Comparison of ENCODE assay signal across 24 cellular contexts in genomic region chr1:91120421-91120820, GRCh38.
DNase-seq lines count a peak whose midpoint lies in the region; TF ChIP-seq lines count a peak whose summit lies in the region.
"Had no signal": no experiment of that assay in that cellular context is flagged by ENCODE, and none has a peak within 500 bp of the region (broad histone marks: within the 10 kb centered on the region; RNA-seq: fewer than 3 reads in every experiment).

No MANE protein-coding gene starts in this region.

- no peak overlapping the region for H3K4me3 Mint-ChIP-seq in type B pancreatic cell
- H3K4me3 Mint-ChIP-seq: activated B cell treated with CpG ODN at 0.5 μM for 24 hours; activated naive CD4-positive, alpha-beta T cell treated with anti-CD3 and anti-CD28 coated beads, Interleukin-2, amount 10 ng/mL, durations not matched to agents 7 days and 5 days; activated T-helper 1 cell treated with anti-CD3 and anti-CD28 coated beads, Interleukin-12 subunit alpha, Interleukin-12 subunit beta, Interleukin-2, Interleukin-4 antibody, amounts not matched to agents 30 ng/mL and 10 ng/mL and 1 ng/mL, durations not matched to agents 14 hours and 24 hours and 36 hours; natural killer cell treated with Interleukin-12 subunit alpha and Interleukin-12 subunit beta and Interleukin-15 and Interleukin-18, amount 100 ng/mL, for 72 hours; stimulated activated naive B cell treated with anti-CD40 and anti-IgM and Interleukin-4, amounts not matched to agents 10 μg/mL and 1 μg/mL and 100 μg/mL, for 72 hours had no signal

- no peaks in the 10 kb centered on the region for H3K36me3 Mint-ChIP-seq in type B pancreatic cell
- H3K36me3 Mint-ChIP-seq: activated naive CD4-positive, alpha-beta T cell treated with anti-CD3 and anti-CD28 coated beads, Interleukin-2, amount 10 ng/mL, durations not matched to agents 7 days and 5 days; natural killer cell treated with Interleukin-12 subunit alpha and Interleukin-12 subunit beta and Interleukin-15 and Interleukin-18, amount 100 ng/mL, for 72 hours; stimulated activated naive B cell treated with anti-CD40 and anti-IgM and Interleukin-4, amounts not matched to agents 10 μg/mL and 1 μg/mL and 100 μg/mL, for 72 hours had no signal

- H3K4me3 ChIP-seq in HUES48 (ENCODE audit: low read depth, low read length) (no peak overlapping the region), adipocyte (ENCODE audit: low read length) (no peak overlapping the region), iPS-20b (ENCODE audit: low read length) (no peak overlapping the region)
- H3K4me3 ChIP-seq in effector memory CD4-positive, alpha-beta T cell (ENCODE audit: insufficient read depth, low read depth, low read length, poor library complexity, severe bottlenecking): no peak overlapping the region
- H3K4me3 ChIP-seq: coronary artery, esophagus squamous epithelium, pancreas, thoracic aorta had no signal

- peak; percentile 84 for DNase-seq in adipocyte (ENCODE audit: low read depth)
- no peak for DNase-seq in type B pancreatic cell (ENCODE audit: extremely low spot score, unreplicated experiment)
- DNase-seq in posterior cingulate gyrus: no peak
- DNase-seq in hippocampal formation (lab: John Stamatoyannopoulos, UW): no peak
- DNase-seq in effector memory CD4-positive, alpha-beta T cell: no peak
- DNase-seq: activated B cell treated with CpG ODN at 0.5 μM for 24 hours; activated CD4-positive, alpha-beta T cell treated with anti-CD3 and anti-CD28 coated beads, Interleukin-2, amount 50 U/mL, for 4 hours; activated naive CD4-positive, alpha-beta T cell treated with anti-CD3 and anti-CD28 coated beads, Interleukin-2, amount 10 ng/mL, durations not matched to agents 7 days and 5 days; esophagus squamous epithelium; Kasumi-1; NCI-H1694 treated with DMSO at 0.1 percent for 48 hours; NCI-H2171 treated with DMSO at 0.1 percent for 48 hours; NCI-H774; pancreas; right cardiac atrium; stimulated activated CD4-positive, alpha-beta T cell treated with anti-CD3 and anti-CD28 coated beads, Interleukin-12 subunit alpha, Interleukin-12 subunit beta, amount 100 ng/mL, for 4 hours; stimulated activated CD4-positive, alpha-beta T cell treated with anti-CD3 and anti-CD28 coated beads, Interleukin-4, amount 100 ng/mL, for 24 hours; stimulated activated naive B cell treated with anti-CD40 and anti-IgM and Interleukin-4, amounts not matched to agents 10 μg/mL and 1 μg/mL and 100 μg/mL, for 72 hours had no signal

- H3K9me3 ChIP-seq in HUES48 (ENCODE audit: control insufficient read depth, insufficient read depth, low read length) (no peaks in the 10 kb centered on the region), adipocyte (ENCODE audit: control insufficient read depth, low read length) (no peaks in the 10 kb centered on the region), iPS-20b (ENCODE audit: insufficient read depth, low read depth, low read length) (no peaks in the 10 kb centered on the region)
- H3K9me3 ChIP-seq in effector memory CD4-positive, alpha-beta T cell (ENCODE audit: control insufficient read depth, low read length): no peaks in the 10 kb centered on the region
- H3K9me3 ChIP-seq: esophagus squamous epithelium, pancreas, thoracic aorta had no signal

- H3K9ac ChIP-seq in HUES48 (ENCODE audit: low read depth, low read length) (0 out of 2 replicates have a peak overlapping the region, but pooled peaks have one; percentile 20), adipocyte (ENCODE audit: low read length) (no peak overlapping the region), iPS-20b (ENCODE audit: low read depth, low read length) (peak overlapping the region; percentile 49; the same call in 1 of the 2 replicates)

- H3K4me1 Mint-ChIP-seq in type B pancreatic cell (ENCODE audit: unreplicated experiment): peaks cover 23% of the 10 kb centered on the region
- H3K4me1 Mint-ChIP-seq: activated B cell treated with CpG ODN at 0.5 μM for 24 hours; activated naive CD4-positive, alpha-beta T cell treated with anti-CD3 and anti-CD28 coated beads, Interleukin-2, amount 10 ng/mL, durations not matched to agents 7 days and 5 days; stimulated activated naive B cell treated with anti-CD40 and anti-IgM and Interleukin-4, amounts not matched to agents 10 μg/mL and 1 μg/mL and 100 μg/mL, for 72 hours had no signal

- intact Hi-C loops in posterior cingulate gyrus (cut with DNase I): no loop called here

- H3K27ac Mint-ChIP-seq in type B pancreatic cell: peak overlapping the region; percentile 92
- H3K27ac Mint-ChIP-seq: activated B cell treated with CpG ODN at 0.5 μM for 24 hours; activated naive CD4-positive, alpha-beta T cell treated with anti-CD3 and anti-CD28 coated beads, Interleukin-2, amount 10 ng/mL, durations not matched to agents 7 days and 5 days; activated T-helper 1 cell treated with anti-CD3 and anti-CD28 coated beads, Interleukin-12 subunit alpha, Interleukin-12 subunit beta, Interleukin-2, Interleukin-4 antibody, amounts not matched to agents 30 ng/mL and 10 ng/mL and 1 ng/mL, durations not matched to agents 14 hours and 24 hours and 36 hours; natural killer cell treated with Interleukin-12 subunit alpha and Interleukin-12 subunit beta and Interleukin-15 and Interleukin-18, amount 100 ng/mL, for 72 hours; stimulated activated naive B cell treated with anti-CD40 and anti-IgM and Interleukin-4, amounts not matched to agents 10 μg/mL and 1 μg/mL and 100 μg/mL, for 72 hours had no signal

- H3K9me3 Mint-ChIP-seq in type B pancreatic cell: peaks cover 6% of the 10 kb centered on the region
- H3K9me3 Mint-ChIP-seq: activated B cell treated with CpG ODN at 0.5 μM for 24 hours; activated naive CD4-positive, alpha-beta T cell treated with anti-CD3 and anti-CD28 coated beads, Interleukin-2, amount 10 ng/mL, durations not matched to agents 7 days and 5 days; activated T-helper 1 cell treated with anti-CD3 and anti-CD28 coated beads, Interleukin-12 subunit alpha, Interleukin-12 subunit beta, Interleukin-2, Interleukin-4 antibody, amounts not matched to agents 30 ng/mL and 10 ng/mL and 1 ng/mL, durations not matched to agents 14 hours and 24 hours and 36 hours; natural killer cell treated with Interleukin-12 subunit alpha and Interleukin-12 subunit beta and Interleukin-15 and Interleukin-18, amount 100 ng/mL, for 72 hours had no signal

- no peaks in the 10 kb centered on the region for H3K27me3 ChIP-seq in HUES48 (ENCODE audit: control insufficient read depth, insufficient read depth, low read length)
- no peaks in the 10 kb centered on the region for H3K27me3 ChIP-seq in adipocyte (replicated peaks; ENCODE audit: control insufficient read depth, insufficient read depth, low read length)
- no peaks in the 10 kb centered on the region for H3K27me3 ChIP-seq in iPS-20b (ENCODE audit: insufficient read depth, low read length)
- H3K27me3 ChIP-seq in effector memory CD4-positive, alpha-beta T cell (replicated peaks; ENCODE audit: control insufficient read depth, insufficient read depth, low read length, poor library complexity, severe bottlenecking): no peaks in the 10 kb centered on the region
- H3K27me3 ChIP-seq: esophagus squamous epithelium, pancreas had no signal

- no peaks in the 10 kb centered on the region for H3K36me3 ChIP-seq in HUES48 (ENCODE audit: control insufficient read depth, insufficient read depth, low read length)
- H3K36me3 ChIP-seq in adipocyte (ENCODE audit: control insufficient read depth, insufficient read depth, low read length, severe bottlenecking): no peaks in the 10 kb centered on the region
- no peaks in the 10 kb centered on the region for H3K36me3 ChIP-seq in iPS-20b (ENCODE audit: insufficient read depth, low read depth, low read length)
- no peaks in the 10 kb centered on the region for H3K36me3 ChIP-seq in effector memory CD4-positive, alpha-beta T cell (ENCODE audit: control insufficient read depth, insufficient read depth, low read length)
- H3K36me3 ChIP-seq: esophagus squamous epithelium, pancreas, thoracic aorta had no signal

- H3K27me3 Mint-ChIP-seq in type B pancreatic cell: no peaks in the 10 kb centered on the region

- H3K4me1 ChIP-seq in HUES48 (ENCODE audit: control insufficient read depth, insufficient read depth, low read length): peaks cover 62% of the 10 kb centered on the region
- peaks cover 20% of the 10 kb centered on the region for H3K4me1 ChIP-seq in adipocyte (ENCODE audit: control insufficient read depth, insufficient read depth, low read length)
- peaks cover 45% of the 10 kb centered on the region for H3K4me1 ChIP-seq in iPS-20b (ENCODE audit: insufficient read depth, low read length)
- H3K4me1 ChIP-seq in effector memory CD4-positive, alpha-beta T cell (ENCODE audit: control insufficient read depth, insufficient read depth, low read length, poor library complexity, severe bottlenecking): no peaks in the 10 kb centered on the region
- H3K4me1 ChIP-seq: pancreas had no signal

- H3K27ac ChIP-seq in HUES48 (ENCODE audit: low read depth, low read length) (peak overlapping the region; percentile 83), iPS-20b (ENCODE audit: low read length) (peak overlapping the region; percentile 13)
- no peak overlapping the region for H3K27ac ChIP-seq in effector memory CD4-positive, alpha-beta T cell (ENCODE audit: insufficient read depth, low read length, poor library complexity, severe bottlenecking)
- H3K27ac ChIP-seq: coronary artery, pancreas, thoracic aorta had no signal

- TF ChIP-seq CTCF in type B pancreatic cell (conservative IDR thresholded peaks at IDR 0.05): no peak
